33 cellular contexts compared by ENCODE assay signal in the genomic region with DNA sequence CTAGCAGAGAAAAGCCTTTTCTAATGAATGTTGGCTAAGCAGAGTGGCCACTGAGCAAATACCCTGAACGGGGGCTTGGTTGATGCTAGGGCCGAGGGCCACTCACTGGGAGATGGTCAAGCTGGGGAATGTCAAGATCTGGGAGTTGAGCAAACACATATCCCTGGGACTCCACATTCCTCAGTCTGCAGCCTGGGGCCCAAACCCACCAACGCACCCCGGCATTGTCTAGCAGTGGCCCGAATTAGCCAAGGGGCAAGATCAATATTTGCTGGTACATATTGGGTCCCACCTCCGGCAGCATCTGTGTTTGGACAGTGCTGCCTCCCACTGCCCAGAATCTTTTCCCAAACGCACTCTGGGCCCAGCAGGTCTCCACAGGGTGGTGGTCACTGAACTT.
"Had no signal": no experiment of that assay in that cellular context is flagged by ENCODE, and none has a peak within 500 bp of the region (broad histone marks: within the 10 kb centered on the region; RNA-seq: fewer than 3 reads in every experiment).

No MANE protein-coding gene starts in this region.

- H3K9me3 Mint-ChIP-seq: naive thymus-derived CD8-positive, alpha-beta T cell; natural killer cell treated with Interleukin-12 subunit alpha and Interleukin-12 subunit beta and Interleukin-15 and Interleukin-18, amount 100 ng/mL, for 72 hours; nephron progenitor cell; neural crest cell; stimulated activated memory B cell treated with anti-CD40 and anti-IgM and Interleukin-4, amounts not matched to agents 10 μg/mL and 1 μg/mL and 100 μg/mL, for 72 hours; stimulated activated naive CD8-positive, alpha-beta T cell treated with anti-CD3 and anti-CD28 coated beads, Interleukin-15, amount 100 ng/mL, for 72 hours; type B pancreatic cell had no signal

- H3K36me3 Mint-ChIP-seq: naive thymus-derived CD8-positive, alpha-beta T cell; natural killer cell treated with Interleukin-12 subunit alpha and Interleukin-12 subunit beta and Interleukin-15 and Interleukin-18, amount 100 ng/mL, for 72 hours; stimulated activated memory B cell treated with anti-CD40 and anti-IgM and Interleukin-4, amounts not matched to agents 10 μg/mL and 1 μg/mL and 100 μg/mL, for 72 hours had no signal

- DNase-seq: naive thymus-derived CD8-positive, alpha-beta T cell; nephron progenitor cell; nucleus accumbens; ovary; posterior cingulate gyrus; psoas muscle; right cardiac atrium; spleen; stimulated activated CD4-positive, alpha-beta T cell treated with anti-CD3 and anti-CD28 coated beads, Interleukin-12 subunit alpha, Interleukin-12 subunit beta, amount 100 ng/mL, for 4 hours; stimulated activated CD4-positive, alpha-beta T cell treated with anti-CD3 and anti-CD28 coated beads, Interleukin-1b, Interleukin-23, amount 100 ng/mL, for 48 hours; stimulated activated CD4-positive, alpha-beta T cell treated with anti-CD3 and anti-CD28 coated beads, Interleukin-4, amount 100 ng/mL, for 1 hour; stimulated activated CD4-positive, alpha-beta T cell treated with anti-CD3 and anti-CD28 coated beads, Interleukin-4, amount 100 ng/mL, for 4 hours; stimulated activated CD8-positive, alpha-beta memory T cell treated with anti-CD3 and anti-CD28 coated beads, Interleukin-4, amount 100 ng/mL, for 48 hours; stimulated activated naive CD4-positive, alpha-beta T cell; stimulated activated naive CD8-positive, alpha-beta T cell treated with anti-CD3 and anti-CD28 coated beads, Interleukin-15, amount 100 ng/mL, for 72 hours; stimulated activated naive CD8-positive, alpha-beta T cell treated with anti-CD3 and anti-CD28 coated beads, Interleukin-15, Interleukin-2, amounts not matched to agents 100 U/mL and 50 U/mL, for 24 hours; substantia nigra; testis; transverse colon; upper lobe of right lung had no signal

- H3K27ac Mint-ChIP-seq: naive thymus-derived CD8-positive, alpha-beta T cell; natural killer cell treated with Interleukin-12 subunit alpha and Interleukin-12 subunit beta and Interleukin-15 and Interleukin-18, amount 100 ng/mL, for 72 hours; nephron progenitor cell; progenitor cell of endocrine pancreas; stimulated activated memory B cell treated with anti-CD40 and anti-IgM and Interleukin-4, amounts not matched to agents 10 μg/mL and 1 μg/mL and 100 μg/mL, for 72 hours; stimulated activated naive CD8-positive, alpha-beta T cell treated with anti-CD3 and anti-CD28 coated beads, Interleukin-15, amount 100 ng/mL, for 72 hours; type B pancreatic cell had no signal

- H3K36me3 ChIP-seq: neutrophil, ovary, spleen, suprapubic skin, tibial artery, transverse colon, upper lobe of right lung, vagina had no signal

- H3K27me3 ChIP-seq: neutrophil, ovary, spleen, suprapubic skin, testis, tibial artery, transverse colon, upper lobe of right lung, vagina had no signal

- H3K79me2 ChIP-seq: parathyroid adenoma had no signal

- H3K9me3 ChIP-seq: neutrophil, ovary, psoas muscle, spleen, suprapubic skin, testis, tibial artery, transverse colon, upper lobe of right lung, vagina had no signal

- H3K4me3 Mint-ChIP-seq: naive thymus-derived CD8-positive, alpha-beta T cell; natural killer cell treated with Interleukin-12 subunit alpha and Interleukin-12 subunit beta and Interleukin-15 and Interleukin-18, amount 100 ng/mL, for 72 hours; nephron progenitor cell; neural crest cell; stimulated activated memory B cell treated with anti-CD40 and anti-IgM and Interleukin-4, amounts not matched to agents 10 μg/mL and 1 μg/mL and 100 μg/mL, for 72 hours; stimulated activated naive CD8-positive, alpha-beta T cell treated with anti-CD3 and anti-CD28 coated beads, Interleukin-15, amount 100 ng/mL, for 72 hours; type B pancreatic cell had no signal

- H3K4me3 ChIP-seq: ovary, psoas muscle, skin epidermis, smooth muscle cell, spleen, suprapubic skin, testis, tibial artery, transverse colon, upper lobe of right lung, vagina had no signal

- H2AFZ ChIP-seq: parathyroid adenoma had no signal

- H3K4me2 ChIP-seq: smooth muscle cell had no signal

- ATAC-seq: naive thymus-derived CD8-positive, alpha-beta T cell; natural killer cell treated with Interleukin-12 subunit alpha and Interleukin-12 subunit beta and Interleukin-15 and Interleukin-18, amount 100 ng/mL, for 72 hours; psoas muscle; right cardiac atrium; sciatic nerve; stimulated activated memory B cell treated with anti-CD40 and anti-IgM and Interleukin-4, amounts not matched to agents 10 μg/mL and 1 μg/mL and 100 μg/mL, for 72 hours; stimulated activated naive CD8-positive, alpha-beta T cell treated with anti-CD3 and anti-CD28 coated beads, Interleukin-15, amount 100 ng/mL, for 72 hours; stimulated activated naive CD8-positive, alpha-beta T cell treated with anti-CD3 and anti-CD28 coated beads, Interleukin-15, Interleukin-2, amounts not matched to agents 100 U/mL and 50 U/mL, for 24 hours; upper lobe of right lung had no signal

- H3K4me1 Mint-ChIP-seq: naive thymus-derived CD8-positive, alpha-beta T cell; neural crest cell; stimulated activated memory B cell treated with anti-CD40 and anti-IgM and Interleukin-4, amounts not matched to agents 10 μg/mL and 1 μg/mL and 100 μg/mL, for 72 hours; stimulated activated naive CD8-positive, alpha-beta T cell treated with anti-CD3 and anti-CD28 coated beads, Interleukin-15, amount 100 ng/mL, for 72 hours had no signal

- H3K9ac ChIP-seq: parathyroid adenoma had no signal

- H3K4me1 ChIP-seq: parathyroid adenoma, psoas muscle, spleen, suprapubic skin, transverse colon, upper lobe of right lung had no signal

- H3K27me3 Mint-ChIP-seq: natural killer cell treated with Interleukin-12 subunit alpha and Interleukin-12 subunit beta and Interleukin-15 and Interleukin-18, amount 100 ng/mL, for 72 hours; progenitor cell of endocrine pancreas; stimulated activated memory B cell treated with anti-CD40 and anti-IgM and Interleukin-4, amounts not matched to agents 10 μg/mL and 1 μg/mL and 100 μg/mL, for 72 hours; stimulated activated naive CD8-positive, alpha-beta T cell treated with anti-CD3 and anti-CD28 coated beads, Interleukin-15, amount 100 ng/mL, for 72 hours had no signal

- H3K27ac ChIP-seq: neutrophil, ovary, parathyroid adenoma, psoas muscle, skin epidermis, spleen, suprapubic skin, testis, tibial artery, transverse colon, upper lobe of right lung, vagina had no signal
